13 cellular contexts compared by ENCODE assay signal in the genomic region with DNA sequence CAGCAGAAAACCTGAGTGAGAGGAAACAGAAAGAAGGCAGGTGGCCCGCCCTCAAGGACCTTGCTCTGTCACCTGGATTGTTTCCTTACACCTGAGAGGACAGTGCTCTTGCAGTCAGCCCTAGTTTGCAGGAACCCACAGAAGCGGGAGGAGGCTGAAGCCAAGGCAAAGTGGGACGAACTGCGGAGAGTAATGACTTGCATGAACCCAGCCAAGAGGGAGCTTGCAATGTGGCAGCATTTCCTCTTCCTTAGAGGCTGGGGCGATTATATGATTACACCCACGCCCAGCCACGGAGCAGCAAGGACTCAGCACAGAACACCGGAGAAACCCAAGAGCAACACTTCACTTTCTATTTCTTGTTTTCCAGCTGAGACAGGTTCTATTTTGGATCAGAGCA.
DNase-seq lines count a peak whose midpoint lies in the region; ATAC-seq and TF ChIP-seq lines count a peak whose summit lies in the region.
"Had no signal": no experiment of that assay in that cellular context is flagged by ENCODE, and none has a peak within 500 bp of the region (broad histone marks: within the 10 kb centered on the region; RNA-seq: fewer than 3 reads in every experiment).

No MANE protein-coding gene starts in this region.

- H3K4me3 ChIP-seq in left ventricle myocardium inferior (no peak overlapping the region), mucosa of rectum (ENCODE audit: low read length in 2 of 2) (peak overlapping the region; percentile 20 to 23), transverse colon (peak overlapping the region in 1 of 4 donors; percentile 8), tibial artery (no peak overlapping the region)

- H3K4me1 ChIP-seq in left ventricle myocardium inferior (peaks cover 4% of the 10 kb centered on the region), mucosa of rectum (ENCODE audit: control insufficient read depth in 2 of 2, insufficient read depth in 2 of 2, low read length in 2 of 2) (peaks cover 0 to 14% of the 10 kb centered on the region in 2 donors), transverse colon (peaks cover 0 to 13% (median 4%) of the 10 kb centered on the region in 4 donors), tibial artery (peaks cover 0 to 6% (median 3%) of the 10 kb centered on the region in 4 donors)

- no peaks in the 10 kb centered on the region for H3K27me3 Mint-ChIP-seq in activated naive CD4-positive, alpha-beta T cell treated with anti-CD3 and anti-CD28 coated beads, Interleukin-2, amount 50 U/mL, for 24 hours

- H3K27me3 ChIP-seq in left ventricle myocardium inferior (ENCODE audit: low read depth): peaks cover 10% of the 10 kb centered on the region
- H3K27me3 ChIP-seq in mucosa of rectum (ENCODE audit: control insufficient read depth in 2 of 2, insufficient read depth in 2 of 2, low read length in 2 of 2): no peaks in the 10 kb centered on the region
- H3K27me3 ChIP-seq in transverse colon: no peaks in the 10 kb centered on the region
- no peaks in the 10 kb centered on the region for H3K27me3 ChIP-seq in tibial artery

- peaks cover 23% of the 10 kb centered on the region for H3K4me1 Mint-ChIP-seq in activated naive CD4-positive, alpha-beta T cell treated with anti-CD3 and anti-CD28 coated beads, Interleukin-2, amount 50 U/mL, for 24 hours

- H3K27ac ChIP-seq in left ventricle myocardium inferior (replicated peaks) (no peak overlapping the region), mucosa of rectum (ENCODE audit: low read depth in 2 of 2, low read length in 2 of 2) (peak overlapping the region in 1 of 2 donors; percentile 34), transverse colon (peak overlapping the region; percentile 11 to 32 (median 18)), tibial artery (no peak overlapping the region)

- intact Hi-C loops in left cardiac atrium (cut with DNase I): no loop called here
- intact Hi-C loops in left ventricle myocardium inferior (cut with micrococcal nuclease): no loop called here
- intact Hi-C loops in transverse colon (cut with DNase I; ENCODE audit: low total_unique reads): no loop called here
- intact Hi-C loops in tibial artery (cut with DNase I; ENCODE audit: low total_unique reads): no loop called here

- H3K9me3 ChIP-seq in left ventricle myocardium inferior (replicated peaks): no peaks in the 10 kb centered on the region
- H3K9me3 ChIP-seq in mucosa of rectum (ENCODE audit: control insufficient read depth in 2 of 2, low read length in 2 of 2): no peaks in the 10 kb centered on the region
- H3K9me3 ChIP-seq in transverse colon: no peaks in the 10 kb centered on the region
- no peaks in the 10 kb centered on the region for H3K9me3 ChIP-seq in tibial artery

- ATAC-seq in left cardiac atrium (peak; percentile 47 to 70), HG02610 (IDR thresholded peaks at IDR 0.05; ENCODE audit: unreplicated experiment) (no peak)

- TF ChIP-seq POLR2A in transverse colon (IDR thresholded peaks at IDR 0.05): no peak

- in situ Hi-C loops in transverse colon (cut with MboI; ENCODE audit: low pct_ligation_motif_present in 1 of 4, low pct_unique_long_range_greater_than_20kb in 1 of 4, low sequenced_read_pairs in 3 of 4): no loop called here

- H3K36me3 Mint-ChIP-seq in activated naive CD4-positive, alpha-beta T cell treated with anti-CD3 and anti-CD28 coated beads, Interleukin-2, amount 50 U/mL, for 24 hours: peaks cover 1% of the 10 kb centered on the region

- no peak overlapping the region for H3K27ac Mint-ChIP-seq in activated naive CD4-positive, alpha-beta T cell treated with anti-CD3 and anti-CD28 coated beads, Interleukin-2, amount 50 U/mL, for 24 hours

- H3K36me3 ChIP-seq in left ventricle myocardium inferior (no peaks in the 10 kb centered on the region), mucosa of rectum (ENCODE audit: control insufficient read depth in 2 of 2, insufficient read depth in 2 of 2, low read length in 2 of 2) (no peaks in the 10 kb centered on the region), transverse colon (no peaks in the 10 kb centered on the region), tibial artery (no peaks in the 10 kb centered on the region)

- no peaks in the 10 kb centered on the region for H3K9me3 Mint-ChIP-seq in activated naive CD4-positive, alpha-beta T cell treated with anti-CD3 and anti-CD28 coated beads, Interleukin-2, amount 50 U/mL, for 24 hours

- peak overlapping the region; percentile 64 for H3K4me3 Mint-ChIP-seq in activated naive CD4-positive, alpha-beta T cell treated with anti-CD3 and anti-CD28 coated beads, Interleukin-2, amount 50 U/mL, for 24 hours

- TF ChIP-seq CTCF in left ventricle myocardium inferior (IDR thresholded peaks at IDR 0.05; ENCODE audit: borderline replicate concordance) (no peak), transverse colon (IDR thresholded peaks at IDR 0.05) (no peak), tibial artery (IDR thresholded peaks at IDR 0.05) (no peak)

- no peak for TF ChIP-seq EP300 in transverse colon (IDR thresholded peaks at IDR 0.05; ENCODE audit: low read depth)

- 32 to 34% methylated on average over 4 to 6 of the region's 8 CpGs for WGBS in transverse colon (ENCODE audit: low coverage in 1 of 2), 2 donors

- no peak for DNase-seq in left cardiac atrium
- no peak for DNase-seq in left ventricle myocardium inferior
- peak; percentile 39 for DNase-seq in transverse colon
- DNase-seq in NCI-H1105 (lab: John Stamatoyannopoulos, UW): no peak
- DNase-seq in tibial artery: no peak
- DNase-seq: AML-193, cortex of kidney, foreskin fibroblast, NCI-H1092, NCI-H524 treated with DMSO at 0.1 percent for 48 hours had no signal

- peak overlapping the region in 1 of 2 donors; percentile 3 for H3K9ac ChIP-seq in mucosa of rectum (ENCODE audit: low read depth in 1 of 2, low read length in 2 of 2)

Comparison
In these comparisons a context has a peak if more than half of its experiments do, and no peak if none do; other contexts are left out.
1. H3K27ac ChIP-seq: peak in transverse colon (4 of 4); none in left ventricle myocardium inferior (single experiment) and tibial artery (0 of 2).
2. H3K4me3 ChIP-seq: peak in mucosa of rectum (2 of 2); none in left ventricle myocardium inferior (single experiment) and tibial artery (0 of 2).